9 cellular contexts compared by ENCODE assay signal in the genomic region with DNA sequence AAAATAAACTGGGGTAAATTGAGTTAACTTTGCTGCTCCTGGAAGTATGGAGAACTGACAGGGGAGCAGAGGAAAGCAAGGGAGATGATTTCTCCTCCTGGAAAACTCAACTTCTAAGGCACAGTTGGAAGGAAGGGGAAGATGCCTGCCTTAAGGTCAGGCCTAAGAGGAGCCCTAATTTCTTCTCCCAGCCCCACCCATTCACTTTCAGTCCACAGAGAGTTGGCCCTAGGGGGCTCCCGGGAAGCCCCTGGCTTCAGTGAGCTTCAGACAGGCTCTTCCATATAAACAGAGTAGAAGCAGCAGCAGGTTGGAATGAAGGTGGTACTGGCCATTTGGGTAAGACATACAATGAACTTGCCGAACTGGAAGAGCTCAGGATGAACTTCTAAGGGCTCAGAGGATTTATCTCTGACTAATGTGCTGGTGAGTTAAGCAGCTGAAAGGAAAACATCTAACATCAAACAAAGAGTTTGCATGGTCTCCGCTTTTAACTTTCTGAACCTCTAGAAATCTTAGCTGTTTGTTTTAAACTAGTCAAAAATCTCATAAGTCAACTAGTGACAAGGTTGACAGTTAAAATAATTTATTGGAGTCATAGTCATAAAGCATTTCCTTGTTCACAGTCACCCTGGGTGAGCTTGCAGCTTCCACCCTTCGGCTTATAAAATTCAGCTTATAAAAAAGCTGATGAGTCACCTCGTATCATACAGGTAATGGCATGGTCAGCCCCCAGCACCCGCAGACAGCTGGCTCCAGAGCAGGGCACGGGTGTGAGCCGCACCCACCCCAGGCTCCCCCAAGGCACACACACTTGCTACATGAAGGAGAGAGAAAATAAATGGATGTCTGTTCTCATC. TPM values are rescaled to one million over a fixed set of nuclear protein-coding genes. Genes with fewer than 3 reads are reported as not detected.
DNase-seq lines count a peak whose midpoint lies in the region; ATAC-seq and TF ChIP-seq lines count a peak whose summit lies in the region.
"Had no signal": no experiment of that assay in that cellular context is flagged by ENCODE, and none has a peak within 500 bp of the region (broad histone marks: within the 10 kb centered on the region; RNA-seq: fewer than 3 reads in every experiment).

No MANE protein-coding gene starts in this region.

- ATAC-seq in Panc1 (peak; percentile 79), GM19328 (IDR thresholded peaks at IDR 0.05; ENCODE audit: unreplicated experiment) (no peak), GM21723 (IDR thresholded peaks at IDR 0.05; ENCODE audit: unreplicated experiment) (no peak)

- 51 to 69% methylated on average over 8 of the region's 8 CpGs for WGBS in thyroid gland, 2 donors

- no TSS peak for BruUV-seq in Panc1 (replicated peaks; lab: Mats Ljungman, UMichigan)

- peaks cover 4% of the 10 kb centered on the region; the same call in 1 of the 2 replicates for H3K36me3 ChIP-seq in Panc1 (ENCODE audit: control insufficient read depth, insufficient read depth, low read length)
- H3K36me3 ChIP-seq in thyroid gland, result no peaks in the 10 kb centered on the region

- intact Hi-C loops in activated CD4-positive, alpha-beta memory T cell treated with anti-CD3 and anti-CD28 coated beads for 36 hours (cut with micrococcal nuclease), result no loop called here
- intact Hi-C loops in Panc1 (cut with micrococcal nuclease; ENCODE audit: unreplicated experiment), result no loop called here
- intact Hi-C loops in thyroid gland (cut with DNase I), result no loop called here

- H3K9me3 Mint-ChIP-seq in activated CD4-positive, alpha-beta memory T cell treated with anti-CD3 and anti-CD28 coated beads for 36 hours, result no peaks in the 10 kb centered on the region
- H3K9me3 Mint-ChIP-seq in activated CD4-positive, alpha-beta memory T cell treated with anti-CD3 and anti-CD28 coated beads, Interleukin-2, amount 10 ng/mL, durations not matched to agents 7 days and 5 days, result no peaks in the 10 kb centered on the region
- H3K9me3 Mint-ChIP-seq in glutamatergic neuron (ENCODE audit: unreplicated experiment), result peaks cover 2% of the 10 kb centered on the region

- TF ChIP-seq POLR2A in thyroid gland (IDR thresholded peaks at IDR 0.05), result no peak

- in situ Hi-C loops in Panc1 (cut with HindIII; ENCODE audit: low pct_unique_long_range_greater_than_20kb, low sequenced_read_pairs), result no loop called here

- peaks cover 48% of the 10 kb centered on the region for H3K27me3 Mint-ChIP-seq in activated CD4-positive, alpha-beta memory T cell treated with anti-CD3 and anti-CD28 coated beads for 36 hours
- peaks cover 39% of the 10 kb centered on the region for H3K27me3 Mint-ChIP-seq in activated CD4-positive, alpha-beta memory T cell treated with anti-CD3 and anti-CD28 coated beads, Interleukin-2, amount 10 ng/mL, durations not matched to agents 7 days and 5 days
- peaks cover 4% of the 10 kb centered on the region for H3K27me3 Mint-ChIP-seq in glutamatergic neuron (ENCODE audit: unreplicated experiment)

- H3K9me3 ChIP-seq in Panc1 (ENCODE audit: control insufficient read depth, insufficient read depth, low read depth, low read length), result peaks cover 3% of the 10 kb centered on the region; the same call in 1 of the 2 replicates
- no peaks in the 10 kb centered on the region for H3K9me3 ChIP-seq in thyroid gland

- peaks cover 4% of the 10 kb centered on the region for H3K4me1 Mint-ChIP-seq in activated CD4-positive, alpha-beta memory T cell treated with anti-CD3 and anti-CD28 coated beads for 36 hours (ENCODE audit: low read depth)
- peaks cover 13% of the 10 kb centered on the region for H3K4me1 Mint-ChIP-seq in activated CD4-positive, alpha-beta memory T cell treated with anti-CD3 and anti-CD28 coated beads, Interleukin-2, amount 10 ng/mL, durations not matched to agents 7 days and 5 days
- H3K4me1 Mint-ChIP-seq in glutamatergic neuron (ENCODE audit: low read depth, unreplicated experiment), result no peaks in the 10 kb centered on the region

- H3K27me3 ChIP-seq in Panc1 (ENCODE audit: control insufficient read depth, insufficient read depth, low read length) (no peaks in the 10 kb centered on the region), thyroid gland (no peaks in the 10 kb centered on the region)

- no peak overlapping the region for H3K27ac Mint-ChIP-seq in activated CD4-positive, alpha-beta memory T cell treated with anti-CD3 and anti-CD28 coated beads for 36 hours
- H3K27ac Mint-ChIP-seq in activated CD4-positive, alpha-beta memory T cell treated with anti-CD3 and anti-CD28 coated beads, Interleukin-2, amount 10 ng/mL, durations not matched to agents 7 days and 5 days, result no peak overlapping the region
- no peak overlapping the region for H3K27ac Mint-ChIP-seq in glutamatergic neuron (ENCODE audit: unreplicated experiment)

- H3K27ac ChIP-seq in Panc1 (ENCODE audit: low read length) (peak overlapping the region; percentile 94), thyroid gland (peak overlapping the region; percentile 77 to 96 (median 95))

- H3K4me1 ChIP-seq in Panc1 (ENCODE audit: control insufficient read depth, insufficient read depth, low read length) (peaks cover 86% of the 10 kb centered on the region), thyroid gland (peaks cover 57 to 65% of the 10 kb centered on the region in 2 donors)

- H3K36me3 Mint-ChIP-seq in activated CD4-positive, alpha-beta memory T cell treated with anti-CD3 and anti-CD28 coated beads for 36 hours, result no peaks in the 10 kb centered on the region
- no peaks in the 10 kb centered on the region for H3K36me3 Mint-ChIP-seq in activated CD4-positive, alpha-beta memory T cell treated with anti-CD3 and anti-CD28 coated beads, Interleukin-2, amount 10 ng/mL, durations not matched to agents 7 days and 5 days (ENCODE audit: low read depth)
- no peaks in the 10 kb centered on the region for H3K36me3 Mint-ChIP-seq in glutamatergic neuron (ENCODE audit: unreplicated experiment)

- H3K4me3 Mint-ChIP-seq in activated CD4-positive, alpha-beta memory T cell treated with anti-CD3 and anti-CD28 coated beads for 36 hours, result no peak overlapping the region
- H3K4me3 Mint-ChIP-seq in activated CD4-positive, alpha-beta memory T cell treated with anti-CD3 and anti-CD28 coated beads, Interleukin-2, amount 10 ng/mL, durations not matched to agents 7 days and 5 days, result no peak overlapping the region
- H3K4me3 Mint-ChIP-seq in glutamatergic neuron (ENCODE audit: unreplicated experiment), result no peak overlapping the region

- peak; percentile 27 for DNase-seq in activated CD4-positive, alpha-beta memory T cell treated with anti-CD3 and anti-CD28 coated beads for 36 hours
- no peak for DNase-seq in activated CD4-positive, alpha-beta memory T cell treated with anti-CD3 and anti-CD28 coated beads, Interleukin-2, amount 10 ng/mL, durations not matched to agents 7 days and 5 days
- DNase-seq in Panc1 (ENCODE audit: low read depth, low spot score), result no peak
- peak; percentile 40 for DNase-seq in fibroblast of pulmonary artery (ENCODE audit: low read depth)
- DNase-seq in thyroid gland, result no peak
- DNase-seq in glutamatergic neuron, result no peak
- DNase-seq: C1 segment of cervical spinal cord had no signal

- TF ChIP-seq CTCF in Panc1 (IDR thresholded peaks at IDR 0.05) (no peak), fibroblast of pulmonary artery (IDR thresholded peaks at IDR 0.05; ENCODE audit: low read length, missing control alignments) (no peak), thyroid gland (IDR thresholded peaks at IDR 0.05) (no peak), glutamatergic neuron (IDR thresholded peaks at IDR 0.05; ENCODE audit: partially characterized antibody, unreplicated experiment) (no peak)

- POLR2A ChIA-PET in activated CD4-positive, alpha-beta memory T cell treated with anti-CD3 and anti-CD28 coated beads for 36 hours (lab: Charles Lee), result no interaction called here
- POLR2A ChIA-PET in activated CD4-positive, alpha-beta memory T cell treated with anti-CD3 and anti-CD28 coated beads, Interleukin-2, amount 10 ng/mL, durations not matched to agents 7 days and 5 days (lab: Charles Lee), result no interaction called here
- POLR2A ChIA-PET in Panc1 (lab: Charles Lee), result interaction anchor here (1.4 kb wide), 1 partner anchor 19 kb away, joined by 4 read pairs; no protein-coding TSS in a partner anchor

- H3K4me3 ChIP-seq in Panc1 (ENCODE audit: low read depth in 2 of 2, low read length in 2 of 2), result peak overlapping the region in 1 of 2 experiments; percentile 2; a peak in 1 of 4 replicates
- no peak overlapping the region for H3K4me3 ChIP-seq in fibroblast of pulmonary artery (replicated peaks; ENCODE audit: low read depth, low read length)
- H3K4me3 ChIP-seq in thyroid gland (replicated peaks in 1 of 3), result no peak overlapping the region

- CTCF ChIA-PET in activated CD4-positive, alpha-beta memory T cell treated with anti-CD3 and anti-CD28 coated beads for 36 hours (lab: Charles Lee), result no interaction called here
- CTCF ChIA-PET in activated CD4-positive, alpha-beta memory T cell treated with anti-CD3 and anti-CD28 coated beads, Interleukin-2, amount 10 ng/mL, durations not matched to agents 7 days and 5 days (lab: Charles Lee), result interaction anchor here (0.6 kb wide), 1 partner anchor 532 kb away, joined by 3 read pairs; no protein-coding TSS in a partner anchor
- CTCF ChIA-PET in Panc1 (lab: Charles Lee), result no interaction called here

RNA-seq across cellular contexts. Expression of a gene that starts 9.8 kb away (rescaled TPM):
- under 1 TPM; 0.17 to 0.31 TPM for total RNA-seq in activated CD4-positive, alpha-beta memory T cell treated with anti-CD3 and anti-CD28 coated beads for 36 hours
- not detected for total RNA-seq in activated CD4-positive, alpha-beta memory T cell treated with anti-CD3 and anti-CD28 coated beads, Interleukin-2, amount 10 ng/mL, durations not matched to agents 7 days and 5 days
- total RNA-seq in Panc1 (2021; ENCODE audit: unreplicated experiment), result 159 TPM
- 224 TPM for polyA plus RNA-seq in Panc1 (2012; ENCODE audit: insufficient read length)
- total RNA-seq in thyroid gland, result 10 to 100 TPM; 13.3 to 54.4 (median 25.0) TPM
- total RNA-seq in glutamatergic neuron (ENCODE audit: unreplicated experiment), result 0.49 TPM

Comparison
In these comparisons a context has a peak if more than half of its experiments do, and no peak if none do; other contexts are left out.
1. DNase-seq: peak in activated CD4-positive, alpha-beta memory T cell treated with anti-CD3 and anti-CD28 coated beads for 36 hours (single experiment) and fibroblast of pulmonary artery (single experiment); none in activated CD4-positive, alpha-beta memory T cell treated with anti-CD3 and anti-CD28 coated beads, Interleukin-2, amount 10 ng/mL, durations not matched to agents 7 days and 5 days (single experiment), Panc1 (single experiment), thyroid gland (0 of 2) and glutamatergic neuron (single experiment).